Comparison of ENCODE assay signal across 8 cellular contexts in genomic region chr18:49486959-49487710, GRCh38. TPM values are rescaled to one million over a fixed set of nuclear protein-coding genes. Genes with fewer than 3 reads are reported as not detected.
DNase-seq lines count a peak whose midpoint lies in the region; ATAC-seq and TF ChIP-seq lines count a peak whose summit lies in the region.

Gene C18orf32, minus strand, starts transcription at chr18:49487234. Its CDS starts 3,486 bp downstream, at chr18:49483748.

- peaks cover 4 to 62% (median 12%) of the 10 kb centered on the region in 3 donors for H3K4me1 ChIP-seq in gastroesophageal sphincter

- CTCF ChIA-PET in HEK293T (lab: Yijun Ruan, JAX), result interaction anchor here (1.2 kb wide), 1 partner anchor 22 kb away, joined by 3 read pairs; no protein-coding TSS in a partner anchor

- in situ Hi-C loops in SK-MEL-5 (cut with HindIII; ENCODE audit: low pct_unique_long_range_greater_than_20kb, low sequenced_read_pairs), result no loop called here

- peak; percentile 96 for TF ChIP-seq POLR2A in gastroesophageal sphincter (IDR thresholded peaks at IDR 0.05)

- DNase-seq in GF-D8 (lab: John Stamatoyannopoulos, UW) (peak; percentile 95), HEK293T (ENCODE audit: extremely low spot score) (peak; percentile 75), MV-4-11 (lab: John Stamatoyannopoulos, UW) (peak; percentile 91), SK-MEL-5 (ENCODE audit: low read depth, low spot score) (peak; percentile 89), non-pigmented ciliary epithelial cell (ENCODE audit: low read depth) (peak; percentile 64), superior temporal gyrus (ENCODE audit: extremely low spot score) (peak; percentile 96)
- DNase-seq in activated naive CD4-positive, alpha-beta T cell treated with Interleukin-2 at 50 U/mL for 16 hours, result peak; percentile 95

- peak within 1 kb of the TSS; percentile 65 to 80 for H3K4me3 ChIP-seq in gastroesophageal sphincter

- POLR2A ChIA-PET in HEK293T (lab: Yijun Ruan, JAX), result interaction anchor here (1.0 to 2.1 kb wide), 12 partner anchors 9 to 948 kb away, joined by 3 to 12 read pairs (median 4); partner anchors contain the start of genes CTIF and DYM

- peak; percentile 99 for ATAC-seq in gastroesophageal sphincter

- WGBS in gastroesophageal sphincter (ENCODE audit: low coverage in 1 of 2), 2 donors, result 7 to 8% methylated on average over 26 to 29 of the region's 68 CpGs

- no peak for TF ChIP-seq CTCF in gastroesophageal sphincter (IDR thresholded peaks at IDR 0.05)

- H3K9me3 ChIP-seq in gastroesophageal sphincter, result no peaks in the 10 kb centered on the region

- TF ChIP-seq EP300 in gastroesophageal sphincter (IDR thresholded peaks at IDR 0.05), result no peak

- H3K36me3 ChIP-seq in gastroesophageal sphincter, result peaks cover 5 to 54% of the 10 kb centered on the region in 2 donors

- H3K27me3 ChIP-seq in gastroesophageal sphincter, result no peaks in the 10 kb centered on the region

- peak within 1 kb of the TSS; percentile 79 to 97 (median 94) for H3K27ac ChIP-seq in gastroesophageal sphincter

TF ChIP-seq in HEK293T, 16 proteins besides CTCF, POLR2A, EP300 and RAD21:
- TF ChIP-seq L3MBTL2 (conservative IDR thresholded peaks at IDR 0.05), result 0 out of 2 replicates have a peak, but pooled peaks have one; percentile 29
- no peak for TF ChIP-seq ARNT (IDR thresholded peaks at IDR 0.05)
- peak; percentile 72 for TF ChIP-seq ELF4 (IDR thresholded peaks at IDR 0.05)

RNA-seq across cellular contexts. Expression of gene C18orf32, which starts in this region (rescaled TPM):
- total RNA-seq in SK-MEL-5 (2014; rRNA removed; shearing (Covaris generic)), result 41.9 and 44.7 TPM in 2 replicates
- 53.5 and 62.8 TPM in 2 replicates for polyA plus RNA-seq in SK-MEL-5 (2015; cell fraction: cytosol; rRNA removed)
- polyA plus RNA-seq in SK-MEL-5 (2015; cell fraction: nucleus; rRNA removed), result 17.3 and 21.6 TPM in 2 replicates
- total RNA-seq in gastroesophageal sphincter, result 10 to 100 TPM; 38.9 to 64.0 (median 48.2) TPM

Comparison
In these comparisons a context has a peak if more than half of its experiments do, and no peak if none do; other contexts are left out.
1. Peak in every context shown above with its lines: DNase-seq, ATAC-seq, H3K4me3 ChIP-seq and H3K27ac ChIP-seq.